Comparison of ENCODE assay signal across 9 cellular contexts in genomic region chr4:138977525-138977924, GRCh38. TPM values are rescaled to one million over a fixed set of nuclear protein-coding genes. Genes with fewer than 3 reads are reported as not detected.
DNase-seq lines count a peak whose midpoint lies in the region; ATAC-seq and TF ChIP-seq lines count a peak whose summit lies in the region.
"Had no signal": no experiment of that assay in that cellular context is flagged by ENCODE, and none has a peak within 500 bp of the region (broad histone marks: within the 10 kb centered on the region; RNA-seq: fewer than 3 reads in every experiment).

No MANE protein-coding gene starts in this region.

- H3K23ac ChIP-seq in H9 (ENCODE audit: insufficient read length, low read depth, low read length) = no peak overlapping the region

- peak; percentile 38 for DNase-seq in H9
- DNase-seq in right lobe of liver = no peak
- no peak for DNase-seq in amygdala (lab: John Stamatoyannopoulos, UW)
- no peak for DNase-seq in caudate nucleus (lab: John Stamatoyannopoulos, UW)
- no peak for DNase-seq in activated CD8-positive, alpha-beta memory T cell treated with anti-CD3 and anti-CD28 coated beads, Interleukin-2, amount 10 ng/mL, durations not matched to agents 7 days and 5 days
- DNase-seq in NCI-H2081 treated with DMSO at 0.1 percent for 48 hours (lab: John Stamatoyannopoulos, UW) = no peak
- DNase-seq: amniotic stem cell had no signal

- no peak overlapping the region for H4K8ac ChIP-seq in H9 (replicated peaks; ENCODE audit: insufficient read length, low read depth, low read length)

- no peak overlapping the region; a peak in 1 of 5 replicates for H3K4me3 Mint-ChIP-seq in H9
- H3K4me3 Mint-ChIP-seq in activated CD8-positive, alpha-beta memory T cell treated with anti-CD3 and anti-CD28 coated beads, Interleukin-2, amount 10 ng/mL, durations not matched to agents 7 days and 5 days = no peak overlapping the region

- no peak overlapping the region for H4K5ac ChIP-seq in H9 (ENCODE audit: insufficient read length, low read depth, low read length)

- H2BK5ac ChIP-seq in H9 (ENCODE audit: insufficient read length, low read length) = no peak overlapping the region

- H2BK12ac ChIP-seq in H9 (ENCODE audit: insufficient read length, low read depth, low read length) = no peak overlapping the region

- no peak overlapping the region for H3K56ac ChIP-seq in H9 (ENCODE audit: insufficient read length, low read depth, low read length)

- no peak overlapping the region for H2AFZ ChIP-seq in H9 (ENCODE audit: low read length)

- no peaks in the 10 kb centered on the region for H3K23me2 ChIP-seq in H9 (ENCODE audit: insufficient read length, low read depth, low read length, poor library complexity, severe bottlenecking)

- H3K27ac Mint-ChIP-seq in H9 = peak overlapping the region in 2 of 3 experiments; percentile 30 to 40
- H3K27ac Mint-ChIP-seq in activated CD8-positive, alpha-beta memory T cell treated with anti-CD3 and anti-CD28 coated beads, Interleukin-2, amount 10 ng/mL, durations not matched to agents 7 days and 5 days = no peak overlapping the region

- H3K36me3 Mint-ChIP-seq in H9 (ENCODE audit: insufficient read depth in 1 of 3, low read depth in 3 of 3) = no peaks in the 10 kb centered on the region
- H3K36me3 Mint-ChIP-seq in activated CD8-positive, alpha-beta memory T cell treated with anti-CD3 and anti-CD28 coated beads, Interleukin-2, amount 10 ng/mL, durations not matched to agents 7 days and 5 days = no peaks in the 10 kb centered on the region

- H4K91ac ChIP-seq in H9 (ENCODE audit: insufficient read length, low read depth, low read length) = no peak overlapping the region

- no peaks in the 10 kb centered on the region for H3K9me3 ChIP-seq in H9 (ENCODE audit: control insufficient read depth, low read depth, low read length)
- no peaks in the 10 kb centered on the region for H3K9me3 ChIP-seq in right lobe of liver

- H3K4me3 ChIP-seq in right lobe of liver = no peak overlapping the region

- no peak overlapping the region for H2BK20ac ChIP-seq in H9 (ENCODE audit: low read depth, low read length, poor library complexity, severe bottlenecking)

- H2BK15ac ChIP-seq in H9 (ENCODE audit: low read depth, low read length) = no peak overlapping the region

- peaks cover 49 to 67% of the 10 kb centered on the region in 2 experiments for H3K4me1 Mint-ChIP-seq in H9
- no peaks in the 10 kb centered on the region for H3K4me1 Mint-ChIP-seq in activated CD8-positive, alpha-beta memory T cell treated with anti-CD3 and anti-CD28 coated beads, Interleukin-2, amount 10 ng/mL, durations not matched to agents 7 days and 5 days

- no peaks in the 10 kb centered on the region for H3K79me1 ChIP-seq in H9 (ENCODE audit: insufficient read depth, low read depth, low read length, poor library complexity, severe bottlenecking)

- H3K79me2 ChIP-seq in H9 (ENCODE audit: insufficient read depth, low read length) = no peaks in the 10 kb centered on the region

- no peak overlapping the region for H3K4ac ChIP-seq in H9 (ENCODE audit: low read depth, low read length)

- H3K4me1 ChIP-seq in H9 (ENCODE audit: insufficient read depth, low read length) (peaks cover 8% of the 10 kb centered on the region; the same call in 1 of the 2 replicates), right lobe of liver (peaks cover 0 to 11% (median 0%) of the 10 kb centered on the region in 4 donors)

- no CpG with 5 or more reads among the region's 5 CpGs for WGBS in H9 (ENCODE audit: extremely low coverage, insufficient read length, low lambda C conversion rate)
- WGBS in right lobe of liver (ENCODE audit: insufficient coverage, low coverage, low lambda C conversion rate, missing lambda C conversion rate) = 25% methylated on average over 3 of the region's 5 CpGs

- TF ChIP-seq POLR2A in right lobe of liver (IDR thresholded peaks at IDR 0.05) = no peak

- H3K14ac ChIP-seq in H9 (ENCODE audit: insufficient read depth, low read length) = no peak overlapping the region

- no peaks in the 10 kb centered on the region for H3K27me3 Mint-ChIP-seq in H9 (ENCODE audit: low read depth)
- H3K27me3 Mint-ChIP-seq in activated CD8-positive, alpha-beta memory T cell treated with anti-CD3 and anti-CD28 coated beads, Interleukin-2, amount 10 ng/mL, durations not matched to agents 7 days and 5 days = peaks cover 2% of the 10 kb centered on the region

- intact Hi-C loops in right lobe of liver (cut with DNase I) = no loop called here

- CTCF ChIA-PET in activated CD8-positive, alpha-beta memory T cell treated with anti-CD3 and anti-CD28 coated beads, Interleukin-2, amount 10 ng/mL, durations not matched to agents 7 days and 5 days (lab: Charles Lee) = no interaction called here

- no peaks in the 10 kb centered on the region for H3K9me3 Mint-ChIP-seq in H9
- no peaks in the 10 kb centered on the region for H3K9me3 Mint-ChIP-seq in activated CD8-positive, alpha-beta memory T cell treated with anti-CD3 and anti-CD28 coated beads, Interleukin-2, amount 10 ng/mL, durations not matched to agents 7 days and 5 days (ENCODE audit: low read depth)

- no peaks in the 10 kb centered on the region for H4K20me1 ChIP-seq in H9 (ENCODE audit: control insufficient read depth, insufficient read depth, insufficient read length)

- no peak overlapping the region for H2BK120ac ChIP-seq in H9 (ENCODE audit: low read depth, low read length, poor library complexity, severe bottlenecking)

- no peak overlapping the region for H3K9ac ChIP-seq in H9 (ENCODE audit: extremely low read depth, insufficient read length, low read length)

- no peak overlapping the region for H3K27ac ChIP-seq in H9 (ENCODE audit: insufficient read length, low read depth, low read length)
- peak overlapping the region in 1 of 3 donors; percentile 15 for H3K27ac ChIP-seq in right lobe of liver
- no peak overlapping the region for H3K27ac ChIP-seq in caudate nucleus (ENCODE audit: low read depth, low read length)

- ATAC-seq in GM18868 (IDR thresholded peaks at IDR 0.05; ENCODE audit: unreplicated experiment) (peak; percentile 88), HG03558 (IDR thresholded peaks at IDR 0.05; ENCODE audit: extremely low read depth, unreplicated experiment) (peak; percentile 87), right lobe of liver (peak; percentile 45 to 70 (median 60))
- ATAC-seq in activated CD8-positive, alpha-beta memory T cell treated with anti-CD3 and anti-CD28 coated beads, Interleukin-2, amount 10 ng/mL, durations not matched to agents 7 days and 5 days = no peak

- H3K36me3 ChIP-seq in right lobe of liver = no peaks in the 10 kb centered on the region

- H3K18ac ChIP-seq in H9 (ENCODE audit: insufficient read length, low read depth, low read length) = no peak overlapping the region

- H3K4me2 ChIP-seq in H9 (ENCODE audit: insufficient read depth, insufficient read length, low read length) = no peak overlapping the region

- no peak overlapping the region for H2AK5ac ChIP-seq in H9 (ENCODE audit: insufficient read length, low read length)

- no peak for TF ChIP-seq CTCF in H9 (conservative IDR thresholded peaks at IDR 0.05)
- TF ChIP-seq CTCF in right lobe of liver (IDR thresholded peaks at IDR 0.05) = no peak

- H3K27me3 ChIP-seq in H9 (ENCODE audit: insufficient read depth, low read length) (no peaks in the 10 kb centered on the region), right lobe of liver (no peaks in the 10 kb centered on the region)

- no peak overlapping the region for H3T11ph ChIP-seq in H9 (ENCODE audit: low read length)

RNA-seq across cellular contexts. Expression of gene NOCT, which starts 38.1 kb away (rescaled TPM):
- total RNA-seq in H9 (2021) (36.3 and 37.3 TPM in 2 replicates), right lobe of liver (10 to 100 TPM in 3 of 6 experiments, 1 to 10 TPM in 3; 3.5 to 20.5 (median 9.7) TPM)
- total RNA-seq in activated CD8-positive, alpha-beta memory T cell treated with anti-CD3 and anti-CD28 coated beads, Interleukin-2, amount 10 ng/mL, durations not matched to agents 7 days and 5 days = 10 to 100 TPM in 1 of 2 experiments, 1 to 10 TPM in 1; 8.8 to 12.4 TPM
